7 cellular contexts compared by ENCODE assay signal in the genomic region with DNA sequence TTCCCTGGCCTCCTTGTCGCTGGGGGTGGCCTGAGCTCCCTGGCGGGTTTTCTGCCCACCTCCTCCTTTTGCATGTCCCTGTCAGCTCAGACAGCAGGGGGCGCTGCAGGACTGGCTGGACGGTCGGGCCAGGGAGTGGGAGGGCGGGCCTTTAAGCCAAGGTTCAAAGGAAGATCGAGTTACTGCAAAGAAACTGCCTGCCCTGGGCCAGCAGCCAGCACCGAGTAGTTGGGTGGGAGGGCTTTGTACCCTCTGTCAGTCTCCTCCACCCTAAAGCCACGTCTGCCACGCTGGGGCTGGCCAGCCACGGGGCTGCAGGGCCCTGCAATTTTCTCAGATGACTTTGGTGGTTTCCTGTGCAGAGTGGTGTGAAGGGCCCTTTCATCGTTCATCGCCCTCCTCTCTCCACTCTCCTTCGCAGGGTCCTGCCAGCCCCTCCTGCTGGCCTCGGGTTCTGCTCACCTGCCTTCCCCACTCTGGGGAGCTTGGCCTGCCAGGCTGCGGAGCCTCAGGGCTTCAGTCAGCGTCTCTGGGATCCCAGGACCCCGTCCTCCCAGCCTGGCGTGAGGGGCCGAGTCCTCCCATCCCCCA. TPM values are rescaled to one million over a fixed set of nuclear protein-coding genes. Genes with fewer than 3 reads are reported as not detected.
DNase-seq lines count a peak whose midpoint lies in the region; ATAC-seq and TF ChIP-seq lines count a peak whose summit lies in the region.

No MANE protein-coding gene starts in this region.

- H3K9me3 Mint-ChIP-seq in activated T-helper 17 cell treated with anti-CD3 and anti-CD28 coated beads, Interleukin-2, amount 50 U/mL, for 72 hours: no peaks in the 10 kb centered on the region
- no peaks in the 10 kb centered on the region for H3K9me3 Mint-ChIP-seq in nephron progenitor cell
- H3K9me3 Mint-ChIP-seq in stimulated activated naive B cell treated with anti-CD40 and anti-IgM and Interleukin-4, amounts not matched to agents 10 μg/mL and 1 μg/mL and 100 μg/mL, for 72 hours: no peaks in the 10 kb centered on the region

- H3K4me1 Mint-ChIP-seq in activated T-helper 17 cell treated with anti-CD3 and anti-CD28 coated beads, Interleukin-2, amount 50 U/mL, for 72 hours: no peaks in the 10 kb centered on the region
- H3K4me1 Mint-ChIP-seq in nephron progenitor cell: peaks cover 18% of the 10 kb centered on the region
- H3K4me1 Mint-ChIP-seq in stimulated activated naive B cell treated with anti-CD40 and anti-IgM and Interleukin-4, amounts not matched to agents 10 μg/mL and 1 μg/mL and 100 μg/mL, for 72 hours: peaks cover 3 to 11% of the 10 kb centered on the region in 2 donors

- DNase-seq in LHCN-M2 (ENCODE audit: low read depth): peak; percentile 6
- peak; percentile 68 for DNase-seq in RKO (ENCODE audit: low spot score)
- DNase-seq in fibroblast of the conjunctiva (ENCODE audit: low read depth): peak; percentile 57
- DNase-seq in nephron progenitor cell: peak; percentile 100
- peak; percentile 80 for DNase-seq in stimulated activated naive B cell treated with anti-CD40 and anti-IgM and Interleukin-4, amounts not matched to agents 10 μg/mL and 1 μg/mL and 100 μg/mL, for 72 hours

- no peak overlapping the region for H3K4me3 Mint-ChIP-seq in activated T-helper 17 cell treated with anti-CD3 and anti-CD28 coated beads, Interleukin-2, amount 50 U/mL, for 72 hours
- no peak overlapping the region for H3K4me3 Mint-ChIP-seq in nephron progenitor cell
- H3K4me3 Mint-ChIP-seq in stimulated activated naive B cell treated with anti-CD40 and anti-IgM and Interleukin-4, amounts not matched to agents 10 μg/mL and 1 μg/mL and 100 μg/mL, for 72 hours: no peak overlapping the region

- H3K36me3 Mint-ChIP-seq in activated T-helper 17 cell treated with anti-CD3 and anti-CD28 coated beads, Interleukin-2, amount 50 U/mL, for 72 hours (ENCODE audit: low read depth): no peaks in the 10 kb centered on the region
- no peaks in the 10 kb centered on the region for H3K36me3 Mint-ChIP-seq in nephron progenitor cell (ENCODE audit: low read depth)
- no peaks in the 10 kb centered on the region for H3K36me3 Mint-ChIP-seq in stimulated activated naive B cell treated with anti-CD40 and anti-IgM and Interleukin-4, amounts not matched to agents 10 μg/mL and 1 μg/mL and 100 μg/mL, for 72 hours

- H3K27ac Mint-ChIP-seq in activated T-helper 17 cell treated with anti-CD3 and anti-CD28 coated beads, Interleukin-2, amount 50 U/mL, for 72 hours: no peak overlapping the region
- H3K27ac Mint-ChIP-seq in nephron progenitor cell: no peak overlapping the region
- no peak overlapping the region for H3K27ac Mint-ChIP-seq in stimulated activated naive B cell treated with anti-CD40 and anti-IgM and Interleukin-4, amounts not matched to agents 10 μg/mL and 1 μg/mL and 100 μg/mL, for 72 hours

- peak; percentile 71 for ATAC-seq in GM18502 (IDR thresholded peaks at IDR 0.05; ENCODE audit: poor library complexity, unreplicated experiment)
- ATAC-seq in activated T-helper 17 cell treated with anti-CD3 and anti-CD28 coated beads, Interleukin-2, amount 50 U/mL, for 72 hours (replicated peaks): peak; percentile 96
- ATAC-seq in stimulated activated naive B cell treated with anti-CD40 and anti-IgM and Interleukin-4, amounts not matched to agents 10 μg/mL and 1 μg/mL and 100 μg/mL, for 72 hours (replicated peaks): peak; percentile 95 to 96

- peaks cover 3% of the 10 kb centered on the region for H3K27me3 Mint-ChIP-seq in activated T-helper 17 cell treated with anti-CD3 and anti-CD28 coated beads, Interleukin-2, amount 50 U/mL, for 72 hours
- H3K27me3 Mint-ChIP-seq in nephron progenitor cell (ENCODE audit: low read depth, poor library complexity): peaks cover 27% of the 10 kb centered on the region
- peaks cover 36 to 39% of the 10 kb centered on the region in 2 donors for H3K27me3 Mint-ChIP-seq in stimulated activated naive B cell treated with anti-CD40 and anti-IgM and Interleukin-4, amounts not matched to agents 10 μg/mL and 1 μg/mL and 100 μg/mL, for 72 hours

- TF ChIP-seq CTCF in nephron progenitor cell (IDR thresholded peaks at IDR 0.05): peak; percentile 95

RNA-seq across cellular contexts. Expression of gene GPR142, which starts 12.3 kb away (rescaled TPM):
- total RNA-seq in LHCN-M2 (2014; rRNA removed): not detected in 2 replicates
- polyA plus RNA-seq in LHCN-M2 (2012): not detected
- total RNA-seq in activated T-helper 17 cell treated with anti-CD3 and anti-CD28 coated beads, Interleukin-2, amount 50 U/mL, for 72 hours: not detected

RNA-seq across cellular contexts. Expression of gene BTBD17, which starts 17.9 kb away (rescaled TPM):
- total RNA-seq in LHCN-M2 (2014; rRNA removed): not detected in 2 replicates
- not detected for polyA plus RNA-seq in LHCN-M2 (2012)
- not detected for total RNA-seq in activated T-helper 17 cell treated with anti-CD3 and anti-CD28 coated beads, Interleukin-2, amount 50 U/mL, for 72 hours

RNA-seq across cellular contexts. Expression of gene GPRC5C, which starts 52.3 kb away (rescaled TPM):
- total RNA-seq in LHCN-M2 (2014; rRNA removed): not detected in 2 replicates
- not detected for polyA plus RNA-seq in LHCN-M2 (2012)
- 1 to 10 TPM in 1 of 2 donors, not detected in 1; 5.0 TPM for total RNA-seq in activated T-helper 17 cell treated with anti-CD3 and anti-CD28 coated beads, Interleukin-2, amount 50 U/mL, for 72 hours

RNA-seq across cellular contexts. Expression of gene KIF19, which starts 53.6 kb away (rescaled TPM):
- total RNA-seq in LHCN-M2 (2014; rRNA removed): not detected in 2 replicates
- polyA plus RNA-seq in LHCN-M2 (2012): not detected
- under 1 TPM; 0.11 to 0.53 TPM for total RNA-seq in activated T-helper 17 cell treated with anti-CD3 and anti-CD28 coated beads, Interleukin-2, amount 50 U/mL, for 72 hours

Comparison
In these comparisons a context has a peak if more than half of its experiments do, and no peak if none do; other contexts are left out.
1. Peak in every context shown above with its lines: DNase-seq and ATAC-seq.
2. DNase-seq: peak in every context shown above with its lines; median percentile 100 in nephron progenitor cell; 80 in stimulated activated naive B cell treated with anti-CD40 and anti-IgM and Interleukin-4, amounts not matched to agents 10 μg/mL and 1 μg/mL and 100 μg/mL, for 72 hours; 68 in RKO; 57 in fibroblast of the conjunctiva; 6 in LHCN-M2.